28 cellular contexts compared by ENCODE assay signal in the genomic region with DNA sequence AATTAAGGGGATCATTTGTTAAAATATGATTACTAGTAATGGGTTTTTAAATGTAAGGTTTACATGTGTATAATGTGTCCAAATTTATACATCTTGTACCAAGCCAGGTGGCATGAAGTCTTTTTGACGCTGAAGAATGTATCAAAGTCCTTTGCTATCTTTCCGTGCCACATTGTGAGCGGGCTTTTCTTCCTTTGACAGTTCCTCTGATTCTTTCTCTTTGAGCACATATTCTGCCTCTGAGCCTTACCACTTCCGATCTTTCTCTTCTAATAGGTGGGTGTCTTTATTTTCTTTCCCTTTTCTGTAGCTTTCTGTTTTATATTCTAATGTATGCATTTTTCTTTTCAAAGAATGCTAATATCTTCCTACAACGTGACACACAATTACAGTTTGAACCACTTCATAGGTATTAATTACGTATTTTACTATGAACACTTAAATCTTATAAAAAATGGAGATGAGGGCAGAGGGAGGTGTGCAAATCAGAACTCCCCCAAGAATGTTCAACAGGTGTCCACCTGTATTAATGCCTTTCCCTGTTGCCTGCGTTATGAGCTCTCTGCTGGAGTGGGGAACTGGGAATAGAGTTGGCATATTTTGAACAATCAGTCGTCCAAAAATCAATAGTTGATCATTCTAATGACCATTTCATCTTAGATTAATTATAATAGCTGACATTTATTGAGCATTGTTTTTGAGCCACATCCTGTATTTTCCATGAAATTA.
"Had no signal": no experiment of that assay in that cellular context is flagged by ENCODE, and none has a peak within 500 bp of the region (broad histone marks: within the 10 kb centered on the region; RNA-seq: fewer than 3 reads in every experiment).

No MANE protein-coding gene starts in this region.

- H3K4me3 ChIP-seq: coronary artery, dorsolateral prefrontal cortex, esophagus muscularis mucosa, esophagus squamous epithelium, gastrocnemius medialis, gastroesophageal sphincter, heart left ventricle, heart right ventricle, hepatocyte had no signal

- H3K9me3 ChIP-seq: esophagus muscularis mucosa, esophagus squamous epithelium, gastrocnemius medialis, gastroesophageal sphincter, heart left ventricle, heart right ventricle had no signal

- H3K36me3 ChIP-seq: esophagus muscularis mucosa, esophagus squamous epithelium, gastrocnemius medialis, gastroesophageal sphincter had no signal

- H3K9me3 Mint-ChIP-seq: dendritic cell treated with granulocyte-macrophage colony-stimulating factor and Interleukin-4, amounts not matched to agents 40 ng/mL and 50 ng/mL, for 4 days; effector memory CD8-positive, alpha-beta T cell; endodermal cell had no signal

- H3K27ac Mint-ChIP-seq: dendritic cell treated with granulocyte-macrophage colony-stimulating factor and Interleukin-4, amounts not matched to agents 40 ng/mL and 50 ng/mL, for 4 days; effector memory CD8-positive, alpha-beta T cell; endodermal cell had no signal

- H3K27ac ChIP-seq: coronary artery, dorsolateral prefrontal cortex, epithelial cell of prostate, esophagus muscularis mucosa, esophagus squamous epithelium, foreskin keratinocyte, gastrocnemius medialis, gastroesophageal sphincter, hepatocyte had no signal

- H3K27me3 Mint-ChIP-seq: dendritic cell treated with granulocyte-macrophage colony-stimulating factor and Interleukin-4, amounts not matched to agents 40 ng/mL and 50 ng/mL, for 4 days had no signal

- DNase-seq: cortex of kidney; dermis blood vessel endothelial cell; dorsolateral prefrontal cortex; effector CD4-positive, alpha-beta T cell; effector CD8-positive, alpha-beta T cell; effector memory CD4-positive, alpha-beta T cell; effector memory CD8-positive, alpha-beta T cell; endodermal cell; erythroblast; esophagus squamous epithelium; foreskin fibroblast; foreskin keratinocyte; foreskin melanocyte; gastrocnemius medialis; glutamatergic neuron; head of caudate nucleus; heart left ventricle; heart right ventricle; hippocampal formation had no signal

- H3K4me3 Mint-ChIP-seq: dendritic cell treated with granulocyte-macrophage colony-stimulating factor and Interleukin-4, amounts not matched to agents 40 ng/mL and 50 ng/mL, for 4 days; effector memory CD8-positive, alpha-beta T cell; endodermal cell had no signal

- FAIRE-seq: endometrium, endothelial cell of umbilical vein, frontal cortex had no signal

- H3K4me1 ChIP-seq: esophagus muscularis mucosa, esophagus squamous epithelium, gastrocnemius medialis, gastroesophageal sphincter had no signal
